25 cellular contexts compared by ENCODE assay signal in the genomic region with DNA sequence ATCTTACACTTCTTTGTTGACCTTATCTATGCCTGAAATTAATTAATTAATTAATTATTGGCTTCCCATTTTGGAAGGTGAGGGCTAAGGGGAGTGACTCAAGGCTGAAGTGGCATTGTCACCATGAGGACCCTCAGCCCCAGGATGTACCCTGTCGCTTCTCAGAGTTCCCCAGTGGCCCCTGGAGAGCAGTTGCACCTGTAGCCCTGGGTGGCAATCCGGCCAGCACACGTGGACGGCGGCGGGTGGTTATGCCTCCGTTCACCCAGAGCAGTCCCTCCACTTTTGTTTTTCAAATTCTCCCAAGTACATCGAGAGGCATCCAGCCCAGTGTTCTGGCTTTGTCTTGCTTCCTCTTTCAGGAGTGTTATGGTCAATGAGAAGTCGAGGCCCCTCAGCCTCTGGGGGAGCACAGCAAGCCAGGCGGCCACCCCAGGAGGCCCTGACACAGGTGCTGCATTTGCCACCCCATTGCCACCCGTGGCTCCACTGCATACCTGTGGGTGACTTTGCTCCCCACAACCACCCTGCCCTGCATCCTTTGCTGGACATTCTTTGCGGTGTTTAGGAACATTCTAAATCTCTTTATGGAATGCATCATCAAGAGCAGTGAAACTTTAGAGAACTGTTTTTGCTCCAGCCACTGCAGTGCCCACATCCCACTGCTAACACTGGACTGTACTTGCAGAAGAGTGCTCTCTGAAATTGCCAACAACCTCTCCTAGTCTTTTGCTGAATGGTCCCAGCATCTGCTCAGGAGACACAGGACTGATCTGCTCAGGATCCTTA. TPM values are rescaled to one million over a fixed set of nuclear protein-coding genes. Genes with fewer than 3 reads are reported as not detected.
"Had no signal": no experiment of that assay in that cellular context is flagged by ENCODE, and none has a peak within 500 bp of the region (broad histone marks: within the 10 kb centered on the region; RNA-seq: fewer than 3 reads in every experiment).

No MANE protein-coding gene starts in this region.

- H3K36me3 Mint-ChIP-seq: activated CD4-positive, alpha-beta memory T cell treated with anti-CD3 and anti-CD28 coated beads for 36 hours; activated naive CD8-positive, alpha-beta T cell treated with anti-CD3 and anti-CD28 coated beads for 36 hours had no signal

- H3K36me3 ChIP-seq: brain microvascular endothelial cell, cardiac muscle cell, SJSA1 had no signal

- H3K4me1 Mint-ChIP-seq: activated CD4-positive, alpha-beta T cell treated with anti-CD3 and anti-CD28 coated beads, Interleukin-2, amount 10 ng/mL, durations not matched to agents 7 days and 5 days; activated naive CD8-positive, alpha-beta T cell treated with anti-CD3 and anti-CD28 coated beads for 36 hours had no signal

- H3K9me3 Mint-ChIP-seq: activated CD4-positive, alpha-beta memory T cell treated with anti-CD3 and anti-CD28 coated beads for 36 hours; activated CD4-positive, alpha-beta T cell treated with anti-CD3 and anti-CD28 coated beads, Interleukin-2, amount 10 ng/mL, durations not matched to agents 7 days and 5 days; activated naive CD8-positive, alpha-beta T cell treated with anti-CD3 and anti-CD28 coated beads for 36 hours; activated T-cell treated with anti-CD3 and anti-CD28 coated beads, Interleukin-2, amount 50 U/mL, for 4 hours; T-helper 1 cell treated with Interleukin-12 subunit alpha and Interleukin-12 subunit beta and Interleukin-4 antibody, amounts not matched to agents 30 μg/mL and 1 μg/mL, for 36 hours had no signal

- H3K4me3 Mint-ChIP-seq: activated CD4-positive, alpha-beta memory T cell treated with anti-CD3 and anti-CD28 coated beads for 36 hours; activated CD4-positive, alpha-beta T cell treated with anti-CD3 and anti-CD28 coated beads, Interleukin-2, amount 10 ng/mL, durations not matched to agents 7 days and 5 days; activated naive CD8-positive, alpha-beta T cell treated with anti-CD3 and anti-CD28 coated beads for 36 hours; activated T-cell treated with anti-CD3 and anti-CD28 coated beads, Interleukin-2, amount 50 U/mL, for 4 hours; T-helper 1 cell treated with Interleukin-12 subunit alpha and Interleukin-12 subunit beta and Interleukin-4 antibody, amounts not matched to agents 30 μg/mL and 1 μg/mL, for 36 hours had no signal

- H3K9me3 ChIP-seq: SJSA1 had no signal

- H3K27me3 ChIP-seq: brain microvascular endothelial cell, SJSA1 had no signal

- ATAC-seq: activated T-cell treated with anti-CD3 and anti-CD28 coated beads, Interleukin-2, amount 50 U/mL, for 4 hours; Panc1; SK-N-SH treated with all-trans-retinoic acid at 6 μM for 48 hours had no signal

- H3K27ac ChIP-seq: brain microvascular endothelial cell, SJSA1 had no signal

- H3K4me3 ChIP-seq: cardiac muscle cell, SJSA1 had no signal

- DNase-seq: activated CD4-positive, alpha-beta memory T cell treated with anti-CD3 and anti-CD28 coated beads for 36 hours; activated CD4-positive, alpha-beta T cell treated with anti-CD3 and anti-CD28 coated beads, Interleukin-2, amount 10 ng/mL, durations not matched to agents 7 days and 5 days; activated CD4-positive, CD25-positive, alpha-beta regulatory T cell treated with anti-CD3 and anti-CD28 coated beads, Interleukin-2, amount 50 U/mL, for 72 hours; activated CD8-positive, alpha-beta memory T cell treated with anti-CD3 and anti-CD28 coated beads for 24 hours; activated effector memory CD4-positive, alpha-beta T cell treated with anti-CD3 and anti-CD28 coated beads, Interleukin-2, amount 50 U/mL, for 16 hours; activated naive CD4-positive, alpha-beta T cell treated with Interleukin-2 at 50 U/mL for 16 hours; activated naive CD8-positive, alpha-beta T cell treated with anti-CD3 and anti-CD28 coated beads for 36 hours; activated T-cell treated with anti-CD3 and anti-CD28 coated beads, Interleukin-2, amount 50 U/mL, for 4 hours; brain microvascular endothelial cell; Karpas-422; NCI-H1105 treated with DMSO at 0.1 percent for 48 hours; NCI-H1436 treated with DMSO at 0.1 percent for 48 hours; NCI-H187; NCI-H2081; NCI-H510A treated with DMSO at 0.1 percent for 48 hours; NCI-H69; NK-92 treated with Interleukin-12 subunit alpha and Interleukin-12 subunit beta, amount 100 ng/mL, for 24 hours; OCI-M1; SHP77; SW 1271 had no signal

- H3K27ac Mint-ChIP-seq: activated CD4-positive, alpha-beta memory T cell treated with anti-CD3 and anti-CD28 coated beads for 36 hours; activated CD4-positive, alpha-beta T cell treated with anti-CD3 and anti-CD28 coated beads, Interleukin-2, amount 10 ng/mL, durations not matched to agents 7 days and 5 days; activated naive CD8-positive, alpha-beta T cell treated with anti-CD3 and anti-CD28 coated beads for 36 hours; T-helper 1 cell treated with Interleukin-12 subunit alpha and Interleukin-12 subunit beta and Interleukin-4 antibody, amounts not matched to agents 30 μg/mL and 1 μg/mL, for 36 hours had no signal

RNA-seq across cellular contexts. Expression of a gene that starts 11.5 kb away (rescaled TPM):
- total RNA-seq: activated CD4-positive, alpha-beta memory T cell treated with anti-CD3 and anti-CD28 coated beads for 36 hours; activated CD4-positive, alpha-beta T cell treated with anti-CD3 and anti-CD28 coated beads, Interleukin-2, amount 10 ng/mL, durations not matched to agents 7 days and 5 days; activated naive CD8-positive, alpha-beta T cell treated with anti-CD3 and anti-CD28 coated beads for 36 hours had no signal
